In the genomic region with DNA sequence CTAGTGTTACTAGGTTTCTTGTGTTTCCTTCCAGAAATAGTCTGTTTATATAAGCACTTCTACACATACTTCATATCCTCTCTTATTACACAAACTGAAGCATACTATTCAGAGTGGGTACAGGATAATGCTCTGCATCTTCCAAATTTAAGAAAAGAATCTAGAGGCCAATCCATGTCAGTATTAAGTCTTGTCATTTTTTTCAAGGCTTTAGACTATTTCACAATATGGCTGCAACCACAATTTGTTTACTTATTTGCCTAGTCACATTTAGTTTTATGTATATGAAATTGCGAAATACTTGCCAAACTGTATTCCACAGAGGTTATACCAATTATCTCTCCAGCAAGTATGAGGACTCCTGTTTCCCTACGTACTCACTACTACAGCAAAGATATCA, we compare ENCODE assay signal across 17 cellular contexts. TPM values are rescaled to one million over a fixed set of nuclear protein-coding genes. Genes with fewer than 3 reads are reported as not detected.
DNase-seq lines count a peak whose midpoint lies in the region; ATAC-seq, FAIRE-seq and TF ChIP-seq lines count a peak whose summit lies in the region.
"Had no signal": no experiment of that assay in that cellular context is flagged by ENCODE, and none has a peak within 500 bp of the region (broad histone marks: within the 10 kb centered on the region; RNA-seq: fewer than 3 reads in every experiment).

No MANE protein-coding gene starts in this region.

- no peak overlapping the region for H3K27ac ChIP-seq in AG04450 (ENCODE audit: low read depth, low read length)
- H3K27ac ChIP-seq: C4-2B had no signal

- H3K4me3 ChIP-seq in AG04450 (ENCODE audit: low read depth, low read length) (no peak overlapping the region), foreskin fibroblast (ENCODE audit: low read depth in 1 of 2, low read length in 2 of 2) (no peak overlapping the region)

- H3K9me3 ChIP-seq in AG04450 (ENCODE audit: control insufficient read depth, insufficient read depth, low read length) = no peaks in the 10 kb centered on the region

- H3K4me1 Mint-ChIP-seq in activated T-helper 17 cell treated with anti-CD3 and anti-CD28 coated beads, Interleukin-2, amount 50 U/mL, for 72 hours = peaks cover 9% of the 10 kb centered on the region

- peak; percentile 51 for FAIRE-seq in GM12891 (lab: Jason Lieb, UNC)
- FAIRE-seq: frontal cortex had no signal

- no peaks in the 10 kb centered on the region for H3K27me3 Mint-ChIP-seq in activated T-helper 17 cell treated with anti-CD3 and anti-CD28 coated beads, Interleukin-2, amount 50 U/mL, for 72 hours
- H3K27me3 Mint-ChIP-seq: stimulated activated naive B cell treated with anti-CD40 and anti-IgM and Interleukin-4, amounts not matched to agents 10 μg/mL and 1 μg/mL and 100 μg/mL, for 72 hours had no signal

- CTCF ChIA-PET in AG04450 (lab: Charles Lee) = interaction anchor here (0.9 kb wide), 1 partner anchor 10 kb away, joined by 3 read pairs; no protein-coding TSS in a partner anchor

- TF ChIP-seq POLR2A in GM12891 (IDR thresholded peaks at IDR 0.05; ENCODE audit: low read depth, low read length) = no peak

- H3K27me3 ChIP-seq in AG04450 (ENCODE audit: control insufficient read depth, insufficient read depth, low read length) = no peaks in the 10 kb centered on the region

- DNase-seq in AG04450 (ENCODE audit: low read depth, low spot score) (peak; percentile 38), GM12891 (ENCODE audit: insufficient read length, low spot score) (no peak), foreskin fibroblast (peak; percentile 51 to 63), RPMI8226 (no peak), HPDE6-E6E7 (ENCODE audit: extremely low spot score) (no peak), NCI-H1105 (lab: John Stamatoyannopoulos, UW) (no peak)
- DNase-seq: cortex of kidney; NCI-H1436; NCI-H69; SHP77 treated with DMSO at 0.1 percent for 48 hours; stimulated activated CD4-positive, alpha-beta T cell treated with anti-CD3 and anti-CD28 coated beads, Interleukin-4, amount 100 ng/mL, for 1 hour; stimulated activated naive B cell treated with anti-CD40 and anti-IgM and Interleukin-4, amounts not matched to agents 10 μg/mL and 1 μg/mL and 100 μg/mL, for 72 hours had no signal

- no peak for ATAC-seq in activated T-helper 17 cell treated with anti-CD3 and anti-CD28 coated beads, Interleukin-2, amount 50 U/mL, for 72 hours (replicated peaks)
- ATAC-seq in GM19035 (IDR thresholded peaks at IDR 0.05; ENCODE audit: unreplicated experiment) = no peak
- ATAC-seq: HCT116; stimulated activated naive B cell treated with anti-CD40 and anti-IgM and Interleukin-4, amounts not matched to agents 10 μg/mL and 1 μg/mL and 100 μg/mL, for 72 hours had no signal

- H3K27ac Mint-ChIP-seq in activated T-helper 17 cell treated with anti-CD3 and anti-CD28 coated beads, Interleukin-2, amount 50 U/mL, for 72 hours = peak overlapping the region; percentile 16

- H3K4me3 Mint-ChIP-seq in activated T-helper 17 cell treated with anti-CD3 and anti-CD28 coated beads, Interleukin-2, amount 50 U/mL, for 72 hours = no peak overlapping the region
- H3K4me3 Mint-ChIP-seq: stimulated activated naive B cell treated with anti-CD40 and anti-IgM and Interleukin-4, amounts not matched to agents 10 μg/mL and 1 μg/mL and 100 μg/mL, for 72 hours had no signal

- POLR2A ChIA-PET in AG04450 (lab: Yijun Ruan, JAX) = no interaction called here

- no peak for TF ChIP-seq CTCF in AG04450 (IDR thresholded peaks at IDR 0.05; ENCODE audit: low read depth, low read length)
- TF ChIP-seq CTCF in foreskin fibroblast (IDR thresholded peaks at IDR 0.05; ENCODE audit: low read depth, low read length) = no peak

- H3K9me3 Mint-ChIP-seq in activated T-helper 17 cell treated with anti-CD3 and anti-CD28 coated beads, Interleukin-2, amount 50 U/mL, for 72 hours = no peaks in the 10 kb centered on the region
- H3K9me3 Mint-ChIP-seq: stimulated activated naive B cell treated with anti-CD40 and anti-IgM and Interleukin-4, amounts not matched to agents 10 μg/mL and 1 μg/mL and 100 μg/mL, for 72 hours had no signal

- peaks cover 100% of the 10 kb centered on the region for H3K36me3 Mint-ChIP-seq in activated T-helper 17 cell treated with anti-CD3 and anti-CD28 coated beads, Interleukin-2, amount 50 U/mL, for 72 hours (ENCODE audit: low read depth)

TF ChIP-seq in GM12891, 5 proteins besides CTCF, POLR2A, EP300 and RAD21:
- TF ChIP-seq POU2F2 (IDR thresholded peaks at IDR 0.05; ENCODE audit: low read depth, low read length) = no peak
- TF ChIP-seq SPI1 (IDR thresholded peaks at IDR 0.05; ENCODE audit: low read depth, low read length) = no peak
- no peak for TF ChIP-seq TAF1 (IDR thresholded peaks at IDR 0.05; ENCODE audit: low read depth, low read length)
- TF ChIP-seq PAX5 (IDR thresholded peaks at IDR 0.05; ENCODE audit: insufficient read depth, low read length, severe bottlenecking) = no peak
- no peak for TF ChIP-seq POLR2AphosphoS5 (IDR thresholded peaks at IDR 0.05; ENCODE audit: low read depth, low read length)
TF ChIP-seq in GM12891: peak in this region for 0.

RNA-seq across cellular contexts. Expression of gene IWS1, which starts 27.9 kb away (rescaled TPM):
- polyA plus RNA-seq in AG04450 (2011; rRNA removed) = 42.2 and 55.0 TPM in 2 replicates
- polyA minus RNA-seq in AG04450 (2011; rRNA and poly(A)+ RNA removed) = 26.7 and 38.0 TPM in 2 replicates
- 34.0 TPM for polyA plus RNA-seq in GM12891 (2012; ENCODE audit: low read depth, missing spikeins)
- total RNA-seq in activated T-helper 17 cell treated with anti-CD3 and anti-CD28 coated beads, Interleukin-2, amount 50 U/mL, for 72 hours = 10 to 100 TPM; 33.3 to 43.8 TPM

RNA-seq across cellular contexts. Expression of gene MYO7B, which starts 37.1 kb away (rescaled TPM):
- polyA plus RNA-seq in AG04450 (2011; rRNA removed) = 0.02 TPM in 1 of 2 replicates, not detected in the other
- polyA minus RNA-seq in AG04450 (2011; rRNA and poly(A)+ RNA removed) = not detected in 2 replicates
- polyA plus RNA-seq in GM12891 (2012; ENCODE audit: low read depth, missing spikeins) = 5.1 TPM
- under 1 TPM; 0.16 to 0.19 TPM for total RNA-seq in activated T-helper 17 cell treated with anti-CD3 and anti-CD28 coated beads, Interleukin-2, amount 50 U/mL, for 72 hours

Comparison
In these comparisons a context has a peak if more than half of its experiments do, and no peak if none do; other contexts are left out.
1. DNase-seq: peak in AG04450 (single experiment) and foreskin fibroblast (2 of 2); none in GM12891 (single experiment), RPMI8226 (single experiment), HPDE6-E6E7 (single experiment) and NCI-H1105 (single experiment).